Comparison of ENCODE assay signal across 7 cellular contexts in the genomic region with DNA sequence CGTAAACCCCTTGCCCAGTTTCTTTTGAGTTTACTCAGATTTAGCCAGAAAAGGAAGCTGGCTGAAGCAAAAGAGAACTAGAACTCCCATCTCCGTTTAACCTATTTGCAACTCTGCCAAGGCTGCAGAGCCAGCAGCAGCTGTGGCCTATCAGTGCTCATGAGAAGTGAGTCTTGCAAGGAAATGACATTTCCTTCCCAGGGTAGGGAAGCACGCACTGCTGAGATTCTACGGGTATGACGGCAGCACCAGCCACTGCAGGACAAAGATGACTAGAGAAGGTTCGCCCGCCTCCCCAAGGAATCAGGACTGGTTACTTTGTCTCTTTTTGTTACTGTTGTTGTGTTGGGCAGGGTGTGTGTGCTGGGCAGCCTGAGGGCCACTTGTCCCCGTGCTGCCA. TPM values are rescaled to one million over a fixed set of nuclear protein-coding genes. Genes with fewer than 3 reads are reported as not detected.
DNase-seq lines count a peak whose midpoint lies in the region; ATAC-seq and TF ChIP-seq lines count a peak whose summit lies in the region.

No MANE protein-coding gene starts in this region.

- TF ChIP-seq CTCF in choroid plexus epithelial cell (conservative IDR thresholded peaks at IDR 0.05; ENCODE audit: low read depth, low read length), result no peak

- H3K4me3 ChIP-seq in choroid plexus epithelial cell (ENCODE audit: low read depth, low read length), result peak overlapping the region; percentile 6

- ATAC-seq in GM19351 (IDR thresholded peaks at IDR 0.05; ENCODE audit: unreplicated experiment), result peak; percentile 68
- ATAC-seq in HG03354 (IDR thresholded peaks at IDR 0.05; ENCODE audit: poor library complexity, severe bottlenecking, unreplicated experiment), result peak; percentile 93

- DNase-seq in choroid plexus epithelial cell (ENCODE audit: low read depth), result peak; percentile 93
- peak; percentile 85 for DNase-seq in mesenteric fat pad (ENCODE audit: low spot score)
- DNase-seq in NK-92 treated with Interleukin-12 subunit alpha and Interleukin-12 subunit beta, amount 100 ng/mL, for 24 hours (lab: John Stamatoyannopoulos, UW), result no peak
- no peak for DNase-seq in HuH-7.5 (ENCODE audit: low spot score)
- no peak for DNase-seq in activated CD4-positive, alpha-beta T cell treated with anti-CD3 and anti-CD28 coated beads for 1 hour

RNA-seq across cellular contexts. Expression of a gene that starts 47.6 kb away (rescaled TPM):
- 1.3 TPM for total RNA-seq in mesenteric fat pad

Comparison
In these comparisons a context has a peak if more than half of its experiments do, and no peak if none do; other contexts are left out.
1. DNase-seq: peak in choroid plexus epithelial cell (single experiment) and mesenteric fat pad (single experiment); none in NK-92 treated with Interleukin-12 subunit alpha and Interleukin-12 subunit beta, amount 100 ng/mL, for 24 hours (single experiment), HuH-7.5 (single experiment) and activated CD4-positive, alpha-beta T cell treated with anti-CD3 and anti-CD28 coated beads for 1 hour (single experiment).